20 cellular contexts compared by ENCODE assay signal in genomic region chr3:14156843-14157561, GRCh38. TPM values are rescaled to one million over a fixed set of nuclear protein-coding genes. Genes with fewer than 3 reads are reported as not detected.
A peak's percentile ranks its signal among the peaks of the same experiment; 100 is the strongest.
DNase-seq lines count a peak whose midpoint lies in the region; ATAC-seq and TF ChIP-seq lines count a peak whose summit lies in the region.
"Had no signal": no experiment of that assay in that cellular context is flagged by ENCODE, and none has a peak within 500 bp of the region (broad histone marks: within the 10 kb centered on the region; RNA-seq: fewer than 3 reads in every experiment).

No MANE protein-coding gene starts in this region.

- no peak for DNase-seq in CD8-positive, alpha-beta T cell
- no peak for DNase-seq in T-helper 17 cell
- no peak for DNase-seq in DMS 273 treated with DMSO at 0.1 percent for 48 hours (lab: John Stamatoyannopoulos, UW)
- no peak for DNase-seq in GM23338 (ENCODE audit: low spot score)
- no peak for DNase-seq in left colon
- DNase-seq: C1 segment of cervical spinal cord, COR-L47, GM23248, HCEC 1CT, KBM-7, MV-4-11, NCI-H1694 treated with DMSO at 0.1 percent for 48 hours, NCI-H2107, NCI-H510A, NCI-H774, OCI-M1, SHP77 treated with DMSO at 0.1 percent for 48 hours had no signal

- no peaks in the 10 kb centered on the region for H3K4me1 ChIP-seq in CD8-positive, alpha-beta T cell (ENCODE audit: insufficient read depth, low read length)
- H3K4me1 ChIP-seq in skeletal muscle tissue (ENCODE audit: control insufficient read depth in 3 of 3, insufficient read depth in 3 of 3, low read length in 3 of 3) (peaks cover 7 to 19% (median 7%) of the 10 kb centered on the region in 3 donors), GM23338 (ENCODE audit: insufficient read depth) (no peaks in the 10 kb centered on the region)

- H3K27ac Mint-ChIP-seq in CD8-positive, alpha-beta T cell = peak overlapping the region; percentile 52
- peak overlapping the region; percentile 84 for H3K27ac Mint-ChIP-seq in T-helper 17 cell
- H3K27ac Mint-ChIP-seq in GM23338 = no peak overlapping the region

- H3K36me3 ChIP-seq in CD8-positive, alpha-beta T cell (ENCODE audit: insufficient read depth, low read length) = peaks cover 77% of the 10 kb centered on the region
- peaks cover 44 to 88% (median 82%) of the 10 kb centered on the region in 3 donors for H3K36me3 ChIP-seq in skeletal muscle tissue (ENCODE audit: control insufficient read depth in 3 of 3, insufficient read depth in 3 of 3, low read length in 3 of 3)
- peaks cover 34% of the 10 kb centered on the region for H3K36me3 ChIP-seq in GM23338 (ENCODE audit: insufficient read depth)

- no peak overlapping the region for H3K27ac ChIP-seq in CD8-positive, alpha-beta T cell (ENCODE audit: low read depth, low read length)
- H3K27ac ChIP-seq in skeletal muscle tissue (ENCODE audit: low read depth, low read length) (peak overlapping the region; percentile 84), GM23338 (ENCODE audit: low read depth) (no peak overlapping the region)
- H3K27ac ChIP-seq: GM23248 had no signal

- H3K36me3 Mint-ChIP-seq in CD8-positive, alpha-beta T cell = peaks cover 93% of the 10 kb centered on the region
- peaks cover 23% of the 10 kb centered on the region for H3K36me3 Mint-ChIP-seq in T-helper 17 cell (ENCODE audit: low read depth)
- H3K36me3 Mint-ChIP-seq in GM23338 (ENCODE audit: low read depth) = peaks cover 77% of the 10 kb centered on the region

- H3K9ac ChIP-seq in skeletal muscle tissue (ENCODE audit: low read depth in 1 of 3, low read length in 3 of 3) = peak overlapping the region in 1 of 3 donors; percentile 23
- H3K9ac ChIP-seq: GM23248 had no signal

- H4K20me1 ChIP-seq in GM23338 (replicated peaks; ENCODE audit: insufficient read depth) = 0 out of 2 replicates have a peak, but pooled peaks cover 5% of the 10 kb centered on the region

- H3K4me3 ChIP-seq in CD8-positive, alpha-beta T cell (ENCODE audit: low read depth, low read length) = no peak overlapping the region
- H3K4me3 ChIP-seq in skeletal muscle tissue (ENCODE audit: low read length in 3 of 3) = peak overlapping the region in 1 of 3 donors; percentile 4
- no peak overlapping the region for H3K4me3 ChIP-seq in GM23338
- H3K4me3 ChIP-seq: GM23248 had no signal

- intact Hi-C loops in CD8-positive, alpha-beta T cell (cut with DNase I, micrococcal nuclease) = no loop called here
- intact Hi-C loops in left colon (cut with DNase I, micrococcal nuclease) = no loop called here

- H3K4me1 Mint-ChIP-seq in CD8-positive, alpha-beta T cell (ENCODE audit: low read depth) = peaks cover 29% of the 10 kb centered on the region
- H3K4me1 Mint-ChIP-seq in T-helper 17 cell (peaks cover 14% of the 10 kb centered on the region), GM23338 (no peaks in the 10 kb centered on the region)

- no peaks in the 10 kb centered on the region for H3K27me3 ChIP-seq in CD8-positive, alpha-beta T cell (ENCODE audit: insufficient read depth, low read length)
- H3K27me3 ChIP-seq in skeletal muscle tissue (ENCODE audit: control insufficient read depth in 3 of 3, insufficient read depth in 3 of 3, low read length in 3 of 3) = no peaks in the 10 kb centered on the region
- no peaks in the 10 kb centered on the region for H3K27me3 ChIP-seq in GM23338 (ENCODE audit: insufficient read depth)

- no peaks in the 10 kb centered on the region for H3K27me3 Mint-ChIP-seq in CD8-positive, alpha-beta T cell (ENCODE audit: low read depth)
- H3K27me3 Mint-ChIP-seq in T-helper 17 cell = no peaks in the 10 kb centered on the region
- peaks cover 2% of the 10 kb centered on the region for H3K27me3 Mint-ChIP-seq in GM23338 (ENCODE audit: insufficient read depth, low read depth, poor library complexity)

- peaks cover 5% of the 10 kb centered on the region for H3K9me3 ChIP-seq in CD8-positive, alpha-beta T cell (ENCODE audit: low read length)
- H3K9me3 ChIP-seq in T-helper 17 cell (ENCODE audit: control insufficient read depth, low read length, poor library complexity, severe bottlenecking) (peaks cover 9% of the 10 kb centered on the region), skeletal muscle tissue (ENCODE audit: control insufficient read depth in 3 of 3, low read length in 3 of 3) (peaks cover 0 to 9% (median 3%) of the 10 kb centered on the region in 3 donors)

- ATAC-seq in CD8-positive, alpha-beta T cell = no peak
- ATAC-seq in T-helper 17 cell (no peak), esophagus mucosa (peak; percentile 47), GM23338 (no peak), left colon (no peak)
- ATAC-seq: SK-N-SH treated with all-trans-retinoic acid at 6 μM for 48 hours had no signal

- no peak for TF ChIP-seq CTCF in CD8-positive, alpha-beta T cell (IDR thresholded peaks at IDR 0.05)
- no peak for TF ChIP-seq CTCF in GM23338 (conservative IDR thresholded peaks at IDR 0.05; ENCODE audit: low read depth in 2 of 2)

- H3K9me3 Mint-ChIP-seq in CD8-positive, alpha-beta T cell = peaks cover 10% of the 10 kb centered on the region
- H3K9me3 Mint-ChIP-seq in GM23338 = peaks cover 7% of the 10 kb centered on the region; the same call in 2 of the 3 replicates

- no peaks in the 10 kb centered on the region for H3K9me2 ChIP-seq in GM23338 (ENCODE audit: insufficient read depth)

- no peaks in the 10 kb centered on the region for H3K79me2 ChIP-seq in GM23338 (replicated peaks; ENCODE audit: insufficient read depth)

- H3K4me3 Mint-ChIP-seq in CD8-positive, alpha-beta T cell = no peak overlapping the region
- H3K4me3 Mint-ChIP-seq in T-helper 17 cell (no peak overlapping the region), GM23338 (no peak overlapping the region)

- H3K4me2 ChIP-seq in GM23338 = no peak overlapping the region

- no peaks in the 10 kb centered on the region for H3F3A ChIP-seq in GM23338 (replicated peaks; ENCODE audit: low read depth)

- no peak overlapping the region for H2AFZ ChIP-seq in GM23338
- H2AFZ ChIP-seq: GM23248 had no signal

- POLR2A ChIA-PET in CD8-positive, alpha-beta T cell (lab: Charles Lee) = interaction anchor here (1.3 to 2.0 kb wide), 2 partner anchors 22 to 32 kb away, joined by 4 to 5 read pairs; partner anchors contain the start of genes CHCHD4, LSM3, TMEM43 and XPC

- CTCF ChIA-PET in CD8-positive, alpha-beta T cell (lab: Charles Lee) = interaction anchor here (1.1 to 1.3 kb wide), 3 partner anchors 14 to 47 kb away, joined by 3 to 4 read pairs (median 3); partner anchors contain the start of genes LSM3 and XPC

TF ChIP-seq in GM23338, 12 proteins besides CTCF, POLR2A, EP300 and RAD21 (continues in another document):
- TF ChIP-seq POLR2AphosphoS5 (IDR thresholded peaks at IDR 0.05; ENCODE audit: low read depth) (no peak), ETS1 (IDR thresholded peaks at IDR 0.05) (no peak), NANOG (IDR thresholded peaks at IDR 0.05; ENCODE audit: borderline replicate concordance) (no peak), EZH2phosphoT487 (IDR thresholded peaks at IDR 0.05; ENCODE audit: unreplicated experiment) (no peak), JUNB (IDR thresholded peaks at IDR 0.05; ENCODE audit: unreplicated experiment) (no peak), CREB1 (CRISPR knock-in tag; IDR thresholded peaks at IDR 0.05; ENCODE audit: low read depth) (no peak), EZH2 (IDR thresholded peaks at IDR 0.05; ENCODE audit: low read depth, unreplicated experiment) (no peak), ZNF331 (CRISPR knock-in tag; IDR thresholded peaks at IDR 0.05; ENCODE audit: low read depth) (no peak)

RNA-seq across cellular contexts. Expression of gene XPC, which starts 21.4 kb away (rescaled TPM):
- 10 to 100 TPM; 51.5 to 56.5 TPM for total RNA-seq in CD8-positive, alpha-beta T cell
- total RNA-seq in T-helper 17 cell (10 to 100 TPM; 65.0 to 76.4 TPM), esophagus mucosa (13.4 TPM), skeletal muscle tissue (14.6 TPM), left colon (10 to 100 TPM; 19.7 to 22.4 TPM)
- 31.7 and 34.9 TPM in 2 replicates for total RNA-seq in GM23338 (2014; rRNA removed; shearing (Covaris generic))
- 41.5 and 42.8 TPM in 2 replicates for polyA plus RNA-seq in GM23338 (2016; fragmentation: Nextera tagmentation; extraction: Ambion mirVana)

RNA-seq across cellular contexts. Expression of gene LSM3, which starts 21.6 kb away (rescaled TPM):
- total RNA-seq in CD8-positive, alpha-beta T cell = 1 to 10 TPM; 7.5 to 8.3 TPM
- total RNA-seq in T-helper 17 cell = 1 to 10 TPM; 5.5 to 6.3 TPM
- total RNA-seq in esophagus mucosa = 10.3 TPM
- 14.6 TPM for total RNA-seq in skeletal muscle tissue
- 20.1 TPM in 2 replicates for total RNA-seq in GM23338 (2014; rRNA removed; shearing (Covaris generic))
- 64.1 and 71.5 TPM in 2 replicates for polyA plus RNA-seq in GM23338 (2016; fragmentation: Nextera tagmentation; extraction: Ambion mirVana)
- 1 to 10 TPM; 9.1 to 9.9 TPM for total RNA-seq in left colon

RNA-seq across cellular contexts. Expression of gene TMEM43, which starts 32.1 kb away (rescaled TPM):
- 10 to 100 TPM; 20.1 to 24.3 TPM for total RNA-seq in CD8-positive, alpha-beta T cell
- total RNA-seq in T-helper 17 cell = 10 to 100 TPM; 45.6 to 51.4 TPM
- total RNA-seq in esophagus mucosa = 55.7 TPM
- total RNA-seq in skeletal muscle tissue = 39.7 TPM
- total RNA-seq in GM23338 (2014; rRNA removed; shearing (Covaris generic)) = 27.6 and 34.7 TPM in 2 replicates
- 14.8 and 15.9 TPM in 2 replicates for polyA plus RNA-seq in GM23338 (2016; fragmentation: Nextera tagmentation; extraction: Ambion mirVana)
- total RNA-seq in left colon = 10 to 100 TPM; 25.3 to 29.2 TPM

RNA-seq across cellular contexts. Expression of gene CHCHD4, which starts 32.3 kb away (rescaled TPM):
- total RNA-seq in CD8-positive, alpha-beta T cell = 1 to 10 TPM in 1 of 2 experiments, under 1 TPM in 1; 0.71 to 1.7 TPM
- total RNA-seq in T-helper 17 cell = 1 to 10 TPM; 2.7 to 3.6 TPM
- total RNA-seq in esophagus mucosa = 13.0 TPM
- 12.5 TPM for total RNA-seq in skeletal muscle tissue
- 25.8 and 31.1 TPM in 2 replicates for total RNA-seq in GM23338 (2014; rRNA removed; shearing (Covaris generic))
- 39.2 and 41.3 TPM in 2 replicates for polyA plus RNA-seq in GM23338 (2016; fragmentation: Nextera tagmentation; extraction: Ambion mirVana)
- total RNA-seq in left colon = 10 to 100 TPM; 17.6 to 18.9 TPM
